Comparison of ENCODE assay signal across 8 cellular contexts in the genomic region with DNA sequence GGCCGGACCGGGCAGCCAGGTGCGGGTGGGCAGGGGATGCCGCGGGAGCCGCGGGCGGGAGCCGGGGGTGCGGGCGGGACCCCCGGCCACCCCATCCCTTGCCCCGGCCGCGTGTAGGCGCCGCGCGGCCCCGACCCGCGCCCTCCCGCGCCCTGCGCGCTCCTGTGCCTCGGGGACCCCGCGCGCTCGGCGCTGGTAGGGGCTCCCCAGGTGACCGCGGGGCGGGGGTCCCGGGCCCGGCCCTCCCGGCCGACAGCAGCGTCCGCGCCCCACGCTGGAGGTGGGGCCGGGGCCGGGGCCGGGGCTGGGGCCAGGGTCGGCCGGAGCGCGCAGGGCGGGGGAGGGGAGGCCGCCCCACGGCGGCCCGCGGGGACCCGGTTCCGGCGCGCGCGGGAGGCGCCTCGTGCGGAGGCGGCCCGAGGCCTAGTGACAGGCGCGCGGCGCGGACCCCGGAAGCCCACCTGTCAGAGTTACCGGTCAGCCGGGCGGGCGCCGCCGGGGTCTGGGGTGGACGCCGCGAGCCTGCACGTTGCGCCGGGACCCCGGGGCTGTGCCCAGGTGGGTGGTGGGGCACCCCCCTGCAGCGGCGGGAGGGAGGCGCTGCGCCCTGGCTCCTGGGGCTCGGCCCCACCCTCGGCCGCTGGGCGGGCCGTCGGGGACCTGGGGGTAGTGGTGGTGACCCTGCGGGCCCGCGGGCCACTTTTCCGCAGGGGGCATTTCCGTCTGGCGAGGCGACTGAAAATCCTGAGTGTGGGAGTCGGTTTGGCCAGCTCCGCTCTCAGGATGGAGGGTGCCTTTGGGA. TPM values are rescaled to one million over a fixed set of nuclear protein-coding genes. Genes with fewer than 3 reads are reported as not detected.
DNase-seq lines count a peak whose midpoint lies in the region; ATAC-seq, FAIRE-seq and TF ChIP-seq lines count a peak whose summit lies in the region.

No MANE protein-coding gene starts in this region.

- FAIRE-seq in RCC 7860 (lab: Jason Lieb, UNC) = no peak

- H3K79me2 ChIP-seq in osteoblast (ENCODE audit: insufficient read depth, low read length) = peaks cover 49% of the 10 kb centered on the region

- no peaks in the 10 kb centered on the region for H3K9me3 ChIP-seq in CD4-positive, CD25-positive, alpha-beta regulatory T cell (ENCODE audit: control insufficient read depth in 2 of 2, low read length in 2 of 2)
- H3K9me3 ChIP-seq in osteoblast (ENCODE audit: low read depth, low read length) = no peaks in the 10 kb centered on the region

- peaks cover 32% of the 10 kb centered on the region for H4K20me1 ChIP-seq in osteoblast (ENCODE audit: insufficient read depth, low read length)

- H3K4me3 ChIP-seq in CD4-positive, CD25-positive, alpha-beta regulatory T cell (ENCODE audit: low read depth, low read length) = peak overlapping the region; percentile 74
- peak overlapping the region; percentile 65 for H3K4me3 ChIP-seq in fibroblast of villous mesenchyme (ENCODE audit: low read depth, low read length)
- peak overlapping the region; percentile 76 for H3K4me3 ChIP-seq in osteoblast (ENCODE audit: insufficient read depth, low read length)

- H3K27ac ChIP-seq in CD4-positive, CD25-positive, alpha-beta regulatory T cell (ENCODE audit: insufficient read depth, low read length, poor library complexity, severe bottlenecking) = no peak overlapping the region
- H3K27ac ChIP-seq in osteoblast (ENCODE audit: low read depth, low read length) = no peak overlapping the region

- peak in 1 of 2 donors; percentile 16 for ATAC-seq in CD4-positive, CD25-positive, alpha-beta regulatory T cell (ENCODE audit: low read depth in 2 of 2)
- peak; percentile 39 for ATAC-seq in GM19397 (IDR thresholded peaks at IDR 0.05; ENCODE audit: unreplicated experiment)
- peak; percentile 36 for ATAC-seq in HG03457 (IDR thresholded peaks at IDR 0.05; ENCODE audit: unreplicated experiment)

- H3K4me1 ChIP-seq in CD4-positive, CD25-positive, alpha-beta regulatory T cell (ENCODE audit: control insufficient read depth, insufficient read depth, low read length, poor library complexity, severe bottlenecking) = peaks cover 31% of the 10 kb centered on the region
- peaks cover 3% of the 10 kb centered on the region for H3K4me1 ChIP-seq in osteoblast (ENCODE audit: insufficient read depth, low read length)

- H3K27ac Mint-ChIP-seq in CD4-positive, CD25-positive, alpha-beta regulatory T cell = no peak overlapping the region

- no peaks in the 10 kb centered on the region for H3K27me3 ChIP-seq in CD4-positive, CD25-positive, alpha-beta regulatory T cell (ENCODE audit: control insufficient read depth, insufficient read depth, low read length)
- H3K27me3 ChIP-seq in osteoblast (ENCODE audit: insufficient read depth, low read length) = peaks cover 2% of the 10 kb centered on the region

- no peaks in the 10 kb centered on the region for H3K9me3 Mint-ChIP-seq in CD4-positive, CD25-positive, alpha-beta regulatory T cell

- peaks cover 6% of the 10 kb centered on the region for H3K36me3 Mint-ChIP-seq in CD4-positive, CD25-positive, alpha-beta regulatory T cell

- no peaks in the 10 kb centered on the region for H3K27me3 Mint-ChIP-seq in CD4-positive, CD25-positive, alpha-beta regulatory T cell

- peak overlapping the region; percentile 88 to 96 (median 93) for H3K4me3 Mint-ChIP-seq in CD4-positive, CD25-positive, alpha-beta regulatory T cell

- peak overlapping the region; percentile 84 for H3K4me2 ChIP-seq in osteoblast (ENCODE audit: insufficient read depth, low read length)

- peaks cover 5% of the 10 kb centered on the region for H3K36me3 ChIP-seq in CD4-positive, CD25-positive, alpha-beta regulatory T cell (ENCODE audit: control insufficient read depth, insufficient read depth, low read length)
- peaks cover 27% of the 10 kb centered on the region for H3K36me3 ChIP-seq in osteoblast (ENCODE audit: insufficient read depth, low read length)

- TF ChIP-seq CTCF in fibroblast of villous mesenchyme (IDR thresholded peaks at IDR 0.05; ENCODE audit: insufficient read depth, low read depth, low read length) = no peak
- TF ChIP-seq CTCF in osteoblast (IDR thresholded peaks at IDR 0.05; ENCODE audit: extremely low read depth, low read depth, low read length) = no peak

- peak overlapping the region; percentile 35 for H2AFZ ChIP-seq in osteoblast (ENCODE audit: low read length)

- peaks cover 6 to 37% (median 22%) of the 10 kb centered on the region in 4 donors for H3K4me1 Mint-ChIP-seq in CD4-positive, CD25-positive, alpha-beta regulatory T cell

- DNase-seq in CD4-positive, CD25-positive, alpha-beta regulatory T cell = peak in 2 of 3 donors; percentile 15 to 37
- peak; percentile 37 to 38 for DNase-seq in activated CD4-positive, alpha-beta T cell treated with anti-CD3 and anti-CD28 coated beads, Interleukin-2, amount 50 U/mL, for 48 hours
- DNase-seq in fibroblast of villous mesenchyme (ENCODE audit: low read depth) (peak; percentile 22), osteoblast (ENCODE audit: insufficient read length, low spot score, missing footprints) (peak; percentile 80), NCI-H187 treated with DMSO at 0.1 percent for 48 hours (lab: John Stamatoyannopoulos, UW) (no peak), RCC 7860 (ENCODE audit: low spot score) (no peak)

RNA-seq across cellular contexts. Expression of a gene that starts 0.5 kb away (rescaled TPM):
- total RNA-seq in CD4-positive, CD25-positive, alpha-beta regulatory T cell = 31.1 TPM
- 10 to 100 TPM; 34.0 to 64.3 (median 49.2) TPM for polyA plus RNA-seq in CD4-positive, CD25-positive, alpha-beta regulatory T cell
- total RNA-seq in fibroblast of villous mesenchyme (49.6 and 83.8 TPM in 2 replicates), osteoblast (48.6 and 56.8 TPM in 2 replicates)

Comparison
In these comparisons a context has a peak if more than half of its experiments do, and no peak if none do; other contexts are left out.
1. DNase-seq: peak in CD4-positive, CD25-positive, alpha-beta regulatory T cell (2 of 3), activated CD4-positive, alpha-beta T cell treated with anti-CD3 and anti-CD28 coated beads, Interleukin-2, amount 50 U/mL, for 48 hours (2 of 2), fibroblast of villous mesenchyme (single experiment) and osteoblast (single experiment); none in NCI-H187 treated with DMSO at 0.1 percent for 48 hours (single experiment) and RCC 7860 (single experiment).
2. Peak in every context shown above with its lines, with median percentiles within 50 percentile points of each other: H3K4me3 ChIP-seq.